ENCODE assay signal across 8 cellular contexts in genomic region chr2:38666578-38666926, GRCh38. TPM values are rescaled to one million over a fixed set of nuclear protein-coding genes. Genes with fewer than 3 reads are reported as not detected.
DNase-seq lines count a peak whose midpoint lies in the region; ATAC-seq and TF ChIP-seq lines count a peak whose summit lies in the region.

No MANE protein-coding gene starts in this region.

- H3K27ac ChIP-seq in 22Rv1 (peak overlapping the region; percentile 56), cingulate gyrus (ENCODE audit: low read depth, low read length) (peak overlapping the region; percentile 77), upper lobe of left lung (peak overlapping the region; percentile 72 to 85 (median 80)), RWPE1 (no peak overlapping the region)

- ATAC-seq in GM19438 (IDR thresholded peaks at IDR 0.05; ENCODE audit: low read depth, unreplicated experiment) (peak; percentile 33), upper lobe of left lung (ENCODE audit: low FRiP score in 2 of 2) (peak; percentile 56 to 67)

- POLR2A ChIA-PET in RWPE1 (lab: Yijun Ruan, JAX; ENCODE audit: low non-redundant PET) = no interaction called here

- peak overlapping the region; percentile 84 for H3K4me3 ChIP-seq in NB4 (ENCODE audit: low read depth, low read length)
- peak overlapping the region; percentile 48 to 65 (median 63) for H3K4me3 ChIP-seq in upper lobe of left lung

- TF ChIP-seq EP300 in upper lobe of left lung (IDR thresholded peaks at IDR 0.05) = no peak

- no peaks in the 10 kb centered on the region for H3K27me3 ChIP-seq in upper lobe of left lung

- DNase-seq in NB4 (ENCODE audit: low read depth) (peak; percentile 65), medulla oblongata (ENCODE audit: extremely low spot score) (peak; percentile 29), upper lobe of left lung (peak in 1 of 2 donors; percentile 67), GM19238 (ENCODE audit: insufficient read length, low spot score) (no peak), RWPE1 (ENCODE audit: low spot score) (no peak)

- TF ChIP-seq CTCF in 22Rv1 (IDR thresholded peaks at IDR 0.05) = no peak
- no peak for TF ChIP-seq CTCF in NB4 (IDR thresholded peaks at IDR 0.05; ENCODE audit: low read depth, low read length)
- no peak for TF ChIP-seq CTCF in upper lobe of left lung (IDR thresholded peaks at IDR 0.05)
- TF ChIP-seq CTCF in RWPE1 (conservative IDR thresholded peaks at IDR 0.05; ENCODE audit: low read depth) = no peak

- H3K9me3 ChIP-seq in upper lobe of left lung = no peaks in the 10 kb centered on the region

- no peak for TF ChIP-seq POLR2A in NB4 (IDR thresholded peaks at IDR 0.05; ENCODE audit: extremely low read depth, insufficient read length)
- TF ChIP-seq POLR2A in upper lobe of left lung (IDR thresholded peaks at IDR 0.05) = no peak

- CTCF ChIA-PET in RWPE1 (lab: Yijun Ruan, JAX) = no interaction called here

- WGBS in upper lobe of left lung, 2 donors = 8 to 13% methylated on average over 3 of the region's 3 CpGs

- H3K36me3 ChIP-seq in upper lobe of left lung = no peaks in the 10 kb centered on the region

- H3K4me1 ChIP-seq in upper lobe of left lung = peaks cover 6 to 24% (median 17%) of the 10 kb centered on the region in 4 donors

RNA-seq across cellular contexts. Expression of gene GALM, which starts 0.6 kb away (rescaled TPM):
- total RNA-seq in upper lobe of left lung = 10 to 100 TPM; 13.4 to 33.1 (median 26.3) TPM

Comparison
In these comparisons a context has a peak if more than half of its experiments do, and no peak if none do; other contexts are left out.
1. DNase-seq: peak in NB4 (single experiment) and medulla oblongata (single experiment); none in GM19238 (single experiment) and RWPE1 (single experiment).